Comparison of ENCODE assay signal across 17 cellular contexts in the genomic region with DNA sequence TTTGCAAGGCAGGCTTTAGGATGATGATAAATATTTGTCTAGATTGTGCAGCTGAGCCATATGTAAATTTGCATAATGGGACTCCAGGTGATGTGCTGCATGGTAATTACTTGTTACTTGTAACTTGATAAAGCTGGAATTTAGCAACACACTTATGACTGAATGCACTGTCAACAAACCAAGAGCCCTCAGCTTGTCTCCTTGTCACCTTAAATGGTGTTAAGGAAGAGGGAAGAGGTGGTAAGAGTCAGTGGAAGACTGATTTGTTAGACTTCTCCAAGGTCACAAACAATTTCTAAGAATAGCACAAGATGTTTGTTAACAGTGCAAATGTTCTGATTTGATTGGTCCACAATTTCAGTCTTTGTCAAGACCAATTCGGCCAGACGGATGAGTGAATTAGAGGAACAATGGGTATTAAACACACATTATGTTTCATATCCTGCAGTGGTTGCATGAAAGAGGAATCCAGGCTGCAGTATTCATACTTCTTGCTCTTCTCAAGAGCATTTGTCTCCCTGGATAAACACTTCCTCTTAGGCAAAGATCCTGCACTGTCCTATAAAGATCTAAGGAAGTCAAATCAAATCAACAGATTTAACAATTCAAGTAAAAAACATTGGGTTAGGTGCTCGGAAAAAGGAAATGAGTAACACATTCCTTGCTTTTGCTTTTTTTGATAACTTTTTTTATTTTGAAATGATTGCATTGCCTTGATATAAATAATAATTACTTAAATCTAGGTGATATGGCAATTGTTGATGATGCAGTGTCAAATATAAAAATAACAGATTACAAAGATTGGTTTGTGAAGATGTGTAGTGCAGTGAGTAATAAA.
A peak's percentile ranks its signal among the peaks of the same experiment; 100 is the strongest.
DNase-seq lines count a peak whose midpoint lies in the region; ATAC-seq, FAIRE-seq and TF ChIP-seq lines count a peak whose summit lies in the region.
"Had no signal": no experiment of that assay in that cellular context is flagged by ENCODE, and none has a peak within 500 bp of the region (broad histone marks: within the 10 kb centered on the region; RNA-seq: fewer than 3 reads in every experiment).

No MANE protein-coding gene starts in this region.

- no peak overlapping the region for H3K4me3 Mint-ChIP-seq in activated naive CD8-positive, alpha-beta T cell treated with anti-CD3 and anti-CD28 coated beads, Interleukin-2, amount 50 U/mL, for 24 hours
- H3K4me3 Mint-ChIP-seq in stimulated activated naive B cell treated with anti-CD40 and anti-IgM and Interleukin-4, amounts not matched to agents 10 μg/mL and 1 μg/mL and 100 μg/mL, for 72 hours, result no peak overlapping the region
- H3K4me3 Mint-ChIP-seq: T-cell had no signal

- H3K36me3 ChIP-seq in bronchial epithelial cell (ENCODE audit: control insufficient read depth, insufficient read depth, low read length), result no peaks in the 10 kb centered on the region
- H3K36me3 ChIP-seq: thyroid gland had no signal

- DNase-seq in NCI-H2029 (lab: John Stamatoyannopoulos, UW), result peak; percentile 26
- no peak for DNase-seq in NCI-H2029 treated with DMSO at 0.1 percent for 48 hours (lab: John Stamatoyannopoulos, UW)
- peak; percentile 19 for DNase-seq in NCI-H2171 (lab: John Stamatoyannopoulos, UW)
- DNase-seq in bronchial epithelial cell (ENCODE audit: low read depth), result peak; percentile 72
- DNase-seq in retina, result peak; percentile 8
- no peak for DNase-seq in activated naive CD8-positive, alpha-beta T cell treated with anti-CD3 and anti-CD28 coated beads, Interleukin-2, amount 50 U/mL, for 24 hours
- DNase-seq in stimulated activated naive B cell treated with anti-CD40 and anti-IgM and Interleukin-4, amounts not matched to agents 10 μg/mL and 1 μg/mL and 100 μg/mL, for 72 hours, result no peak
- DNase-seq: amygdala; GOT3; NK-92 treated with Interleukin-12 subunit alpha and Interleukin-12 subunit beta, amount 100 ng/mL, for 24 hours; stimulated activated CD4-positive, alpha-beta T cell treated with anti-CD3 and anti-CD28 coated beads, Interleukin-4, amount 100 ng/mL, for 24 hours; T-cell; thyroid gland had no signal

- H3K4me1 Mint-ChIP-seq in activated naive CD8-positive, alpha-beta T cell treated with anti-CD3 and anti-CD28 coated beads, Interleukin-2, amount 50 U/mL, for 24 hours, result no peaks in the 10 kb centered on the region
- H3K4me1 Mint-ChIP-seq in stimulated activated naive B cell treated with anti-CD40 and anti-IgM and Interleukin-4, amounts not matched to agents 10 μg/mL and 1 μg/mL and 100 μg/mL, for 72 hours, result no peaks in the 10 kb centered on the region
- H3K4me1 Mint-ChIP-seq: T-cell had no signal

- no peaks in the 10 kb centered on the region for H3K36me3 Mint-ChIP-seq in activated naive CD8-positive, alpha-beta T cell treated with anti-CD3 and anti-CD28 coated beads, Interleukin-2, amount 50 U/mL, for 24 hours (ENCODE audit: low read depth)
- no peaks in the 10 kb centered on the region for H3K36me3 Mint-ChIP-seq in stimulated activated naive B cell treated with anti-CD40 and anti-IgM and Interleukin-4, amounts not matched to agents 10 μg/mL and 1 μg/mL and 100 μg/mL, for 72 hours
- H3K36me3 Mint-ChIP-seq: T-cell had no signal

- H3K4me3 ChIP-seq in bronchial epithelial cell (ENCODE audit: low read depth, low read length), result no peak overlapping the region
- H3K4me3 ChIP-seq: A549, thyroid gland had no signal

- H3K27me3 Mint-ChIP-seq in activated naive CD8-positive, alpha-beta T cell treated with anti-CD3 and anti-CD28 coated beads, Interleukin-2, amount 50 U/mL, for 24 hours, result no peaks in the 10 kb centered on the region
- H3K27me3 Mint-ChIP-seq in stimulated activated naive B cell treated with anti-CD40 and anti-IgM and Interleukin-4, amounts not matched to agents 10 μg/mL and 1 μg/mL and 100 μg/mL, for 72 hours, result peaks cover 0 to 10% of the 10 kb centered on the region in 2 donors

- peak; percentile 13 for FAIRE-seq in bronchial epithelial cell (lab: Jason Lieb, UNC)
- FAIRE-seq: A549, keratinocyte had no signal

- no peak for ATAC-seq in activated naive CD8-positive, alpha-beta T cell treated with anti-CD3 and anti-CD28 coated beads, Interleukin-2, amount 50 U/mL, for 24 hours
- ATAC-seq in stimulated activated naive B cell treated with anti-CD40 and anti-IgM and Interleukin-4, amounts not matched to agents 10 μg/mL and 1 μg/mL and 100 μg/mL, for 72 hours (replicated peaks), result no peak
- ATAC-seq in HG03520 (IDR thresholded peaks at IDR 0.05; ENCODE audit: unreplicated experiment), result no peak
- ATAC-seq: A549, T-cell had no signal

- H3K9me3 Mint-ChIP-seq in activated naive CD8-positive, alpha-beta T cell treated with anti-CD3 and anti-CD28 coated beads, Interleukin-2, amount 50 U/mL, for 24 hours, result no peaks in the 10 kb centered on the region
- H3K9me3 Mint-ChIP-seq in stimulated activated naive B cell treated with anti-CD40 and anti-IgM and Interleukin-4, amounts not matched to agents 10 μg/mL and 1 μg/mL and 100 μg/mL, for 72 hours, result no peaks in the 10 kb centered on the region
- H3K9me3 Mint-ChIP-seq: activated T-helper 2 cell treated with anti-CD3 and anti-CD28 coated beads, Interferon-gamma antibody, Interleukin-2, Interleukin-4, amounts not matched to agents 10 μg/mL and 5 μg/mL and 100 μg/mL, durations not matched to agents 14 hours and 24 hours and 36 hours had no signal

- H3K27me3 ChIP-seq in bronchial epithelial cell (ENCODE audit: control insufficient read depth, insufficient read depth, low read length), result no peaks in the 10 kb centered on the region
- H3K27me3 ChIP-seq: thyroid gland had no signal

- H3K27ac Mint-ChIP-seq in activated naive CD8-positive, alpha-beta T cell treated with anti-CD3 and anti-CD28 coated beads, Interleukin-2, amount 50 U/mL, for 24 hours, result no peak overlapping the region
- H3K27ac Mint-ChIP-seq in stimulated activated naive B cell treated with anti-CD40 and anti-IgM and Interleukin-4, amounts not matched to agents 10 μg/mL and 1 μg/mL and 100 μg/mL, for 72 hours, result no peak overlapping the region
- H3K27ac Mint-ChIP-seq: activated T-helper 2 cell treated with anti-CD3 and anti-CD28 coated beads, Interferon-gamma antibody, Interleukin-2, Interleukin-4, amounts not matched to agents 10 μg/mL and 5 μg/mL and 100 μg/mL, durations not matched to agents 14 hours and 24 hours and 36 hours; T-cell had no signal

- no peak for TF ChIP-seq CTCF in bronchial epithelial cell (IDR thresholded peaks at IDR 0.05; ENCODE audit: insufficient read depth, low read length, severe bottlenecking)

Comparison
In these comparisons a context has a peak if more than half of its experiments do, and no peak if none do; other contexts are left out.
1. DNase-seq: peak in NCI-H2029 (single experiment), NCI-H2171 (single experiment), bronchial epithelial cell (single experiment) and retina (single experiment); none in NCI-H2029 treated with DMSO at 0.1 percent for 48 hours (single experiment), activated naive CD8-positive, alpha-beta T cell treated with anti-CD3 and anti-CD28 coated beads, Interleukin-2, amount 50 U/mL, for 24 hours (single experiment) and stimulated activated naive B cell treated with anti-CD40 and anti-IgM and Interleukin-4, amounts not matched to agents 10 μg/mL and 1 μg/mL and 100 μg/mL, for 72 hours (single experiment).